Comparison of ENCODE assay signal across 19 cellular contexts in genomic region chr15:89621547-89621946, GRCh38. TPM values are rescaled to one million over a fixed set of nuclear protein-coding genes. Genes with fewer than 3 reads are reported as not detected.
"Had no signal": no experiment of that assay in that cellular context is flagged by ENCODE, and none has a peak within 500 bp of the region (broad histone marks: within the 10 kb centered on the region; RNA-seq: fewer than 3 reads in every experiment).

No MANE protein-coding gene starts in this region.

- H3K27ac ChIP-seq: gastrocnemius medialis, lower lobe of right lung, neutrophil, pancreas, right lobe of liver, stomach, thyroid gland, vagina had no signal

- H3K4me1 Mint-ChIP-seq: natural killer cell; neural crest cell; stimulated activated effector memory CD8-positive, alpha-beta T cell treated with anti-CD3 and anti-CD28 coated beads, Interleukin-12 subunit alpha, Interleukin-12 subunit beta, amount 100 ng/mL, for 72 hours had no signal

- H3K4me3 ChIP-seq: gastrocnemius medialis, lower lobe of right lung, pancreas, right lobe of liver, stomach, thyroid gland, vagina had no signal

- H3K9me3 ChIP-seq: gastrocnemius medialis, lower lobe of right lung, neutrophil, pancreas, right lobe of liver, stomach, thyroid gland, vagina had no signal

- H3K27me3 Mint-ChIP-seq: effector memory CD8-positive, alpha-beta T cell had no signal

- DNase-seq: cortex of kidney; effector memory CD8-positive, alpha-beta T cell; foreskin fibroblast; gastrocnemius medialis; left ventricle myocardium superior; lower lobe of right lung; natural killer cell; pancreas; right lobe of liver; stimulated activated CD4-positive, alpha-beta T cell treated with anti-CD3 and anti-CD28 coated beads, Interleukin-2, amount 100 ng/mL, for 24 hours; stimulated activated CD4-positive, alpha-beta T cell treated with anti-CD3 and anti-CD28 coated beads, Interleukin-4, amount 100 ng/mL, for 24 hours; stimulated activated naive CD4-positive, alpha-beta T cell treated with Interleukin-2 at 50 U/mL for 16 hours; stomach; thyroid gland had no signal

- ATAC-seq: effector memory CD8-positive, alpha-beta T cell; gastrocnemius medialis; left ventricle myocardium superior; lower lobe of right lung; natural killer cell; pancreas; right lobe of liver; stimulated activated effector memory CD8-positive, alpha-beta T cell treated with anti-CD3 and anti-CD28 coated beads, Interleukin-12 subunit alpha, Interleukin-12 subunit beta, amount 100 ng/mL, for 72 hours had no signal

- H3K36me3 Mint-ChIP-seq: natural killer cell had no signal

- H3K4me1 ChIP-seq: gastrocnemius medialis, lower lobe of right lung, pancreas, right lobe of liver, vagina had no signal

- H3K4me3 Mint-ChIP-seq: effector memory CD8-positive, alpha-beta T cell; natural killer cell; neural crest cell; stimulated activated effector memory CD8-positive, alpha-beta T cell treated with anti-CD3 and anti-CD28 coated beads, Interleukin-12 subunit alpha, Interleukin-12 subunit beta, amount 100 ng/mL, for 72 hours had no signal

- H3K27ac Mint-ChIP-seq: effector memory CD8-positive, alpha-beta T cell; natural killer cell; stimulated activated effector memory CD8-positive, alpha-beta T cell treated with anti-CD3 and anti-CD28 coated beads, Interleukin-12 subunit alpha, Interleukin-12 subunit beta, amount 100 ng/mL, for 72 hours had no signal

- H3K9me3 Mint-ChIP-seq: effector memory CD8-positive, alpha-beta T cell; natural killer cell; neural crest cell; stimulated activated effector memory CD8-positive, alpha-beta T cell treated with anti-CD3 and anti-CD28 coated beads, Interleukin-12 subunit alpha, Interleukin-12 subunit beta, amount 100 ng/mL, for 72 hours had no signal

- H3K36me3 ChIP-seq: gastrocnemius medialis, lower lobe of right lung, pancreas, right lobe of liver, thyroid gland, vagina had no signal

RNA-seq across cellular contexts. Expression of gene TICRR, which starts 46.3 kb away (rescaled TPM):
- total RNA-seq: gastrocnemius medialis had no signal

RNA-seq across cellular contexts. Expression of gene PLIN1, which starts 57.6 kb away (rescaled TPM):
- total RNA-seq: dermis microvascular lymphatic vessel endothelial cell had no signal
